Comparison of ENCODE assay signal across 7 cellular contexts in genomic region chr9:20540169-20540863, GRCh38.
"Had no signal": no experiment of that assay in that cellular context is flagged by ENCODE, and none has a peak within 500 bp of the region (broad histone marks: within the 10 kb centered on the region; RNA-seq: fewer than 3 reads in every experiment).

No MANE protein-coding gene starts in this region.

- H3K4me3 ChIP-seq: GM23248, HAP-1, K562 had no signal

- H3K27ac ChIP-seq: GM23248 had no signal

- DNase-seq: GM23248, GOT3, H7, IMR-90, KG1 had no signal

- H3K36me3 ChIP-seq: HAP-1 had no signal

- H3K9ac ChIP-seq: GM23248 had no signal

- H3K4me1 ChIP-seq: HAP-1 had no signal
